ENCODE assay signal across 9 cellular contexts in the genomic region with DNA sequence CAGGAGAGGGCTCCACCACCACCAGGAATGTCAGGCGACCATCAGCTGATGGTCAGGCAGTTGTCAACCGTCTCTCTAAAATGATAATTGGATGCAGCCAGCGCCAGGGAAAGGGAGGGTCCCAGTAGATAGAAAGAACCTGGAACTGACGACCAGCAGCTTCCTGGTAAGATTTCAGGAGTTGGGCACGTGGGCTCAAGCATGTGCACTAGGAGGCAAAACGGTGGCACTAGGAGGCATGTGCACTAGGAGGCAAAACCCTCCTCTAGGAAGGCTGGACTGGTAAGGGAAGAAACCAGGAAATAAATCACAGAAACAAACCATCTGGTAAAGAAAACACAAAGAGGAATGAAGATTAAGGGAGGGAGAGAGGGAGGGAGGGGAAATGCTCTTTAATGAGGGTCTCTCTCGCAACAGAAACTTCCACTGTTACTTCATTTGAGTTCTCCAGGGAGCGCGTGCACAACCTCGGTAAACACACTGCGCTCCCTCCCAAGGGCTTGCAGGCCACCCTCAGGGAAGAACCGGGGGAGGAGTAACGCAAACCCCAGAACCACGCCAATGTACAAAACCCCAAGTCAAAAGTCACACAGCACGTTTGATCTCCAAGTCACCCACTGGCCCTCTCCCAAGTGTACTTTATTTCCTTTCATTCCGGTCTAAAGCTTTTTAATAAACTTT.
A peak's percentile ranks its signal among the peaks of the same experiment; 100 is the strongest.
DNase-seq lines count a peak whose midpoint lies in the region; TF ChIP-seq lines count a peak whose summit lies in the region.
"Had no signal": no experiment of that assay in that cellular context is flagged by ENCODE, and none has a peak within 500 bp of the region (broad histone marks: within the 10 kb centered on the region; RNA-seq: fewer than 3 reads in every experiment).

No MANE protein-coding gene starts in this region.

- DNase-seq in CD8-positive, alpha-beta memory T cell: no peak
- DNase-seq in SK-MEL-5 (ENCODE audit: low read depth, low spot score): peak; percentile 93
- peak; percentile 76 for DNase-seq in fibroblast of pulmonary artery (ENCODE audit: low read depth)
- DNase-seq in progenitor cell of endocrine pancreas (ENCODE audit: low spot score, unreplicated experiment): no peak
- DNase-seq in midbrain (lab: John Stamatoyannopoulos, UW): no peak
- no peak for DNase-seq in NAMALWA (ENCODE audit: low spot score)
- DNase-seq in GM19240 (ENCODE audit: insufficient read length, low spot score): no peak
- no peak for DNase-seq in HuH-7 (ENCODE audit: low spot score)
- DNase-seq: activated CD4-positive, alpha-beta T cell treated with anti-CD3 and anti-CD28 coated beads, Interleukin-2, amount 50 U/mL, for 1 hour had no signal

- H3K9me3 ChIP-seq in CD8-positive, alpha-beta memory T cell (ENCODE audit: low read length): no peaks in the 10 kb centered on the region

- CTCF ChIA-PET in CD8-positive, alpha-beta memory T cell (lab: Charles Lee): no interaction called here

- in situ Hi-C loops in SK-MEL-5 (cut with HindIII; ENCODE audit: low pct_unique_long_range_greater_than_20kb, low sequenced_read_pairs): no loop called here

- POLR2A ChIA-PET in CD8-positive, alpha-beta memory T cell (lab: Charles Lee): no interaction called here

- TF ChIP-seq CTCF in fibroblast of pulmonary artery (IDR thresholded peaks at IDR 0.05; ENCODE audit: low read length, missing control alignments): no peak
- no peak for TF ChIP-seq CTCF in progenitor cell of endocrine pancreas (IDR thresholded peaks at IDR 0.05; ENCODE audit: unreplicated experiment)

- H3K4me1 ChIP-seq in CD8-positive, alpha-beta memory T cell (ENCODE audit: insufficient read depth, low read length): peaks cover 6% of the 10 kb centered on the region

- peaks cover 0 to 19% (median 2%) of the 10 kb centered on the region in 3 donors for H3K36me3 Mint-ChIP-seq in CD8-positive, alpha-beta memory T cell
- peaks cover 4% of the 10 kb centered on the region for H3K36me3 Mint-ChIP-seq in progenitor cell of endocrine pancreas (ENCODE audit: insufficient read depth)

- H3K9me3 Mint-ChIP-seq in CD8-positive, alpha-beta memory T cell: no peaks in the 10 kb centered on the region
- H3K9me3 Mint-ChIP-seq in progenitor cell of endocrine pancreas (ENCODE audit: low read depth): no peaks in the 10 kb centered on the region

- H3K27me3 ChIP-seq in CD8-positive, alpha-beta memory T cell (ENCODE audit: insufficient read depth, low read length, poor library complexity, severe bottlenecking): no peaks in the 10 kb centered on the region

- H3K4me3 ChIP-seq in CD8-positive, alpha-beta memory T cell (ENCODE audit: low read length): no peak overlapping the region
- H3K4me3 ChIP-seq in fibroblast of pulmonary artery (replicated peaks; ENCODE audit: low read depth, low read length): no peak overlapping the region

- peak overlapping the region; percentile 64 for H3K27ac ChIP-seq in CD8-positive, alpha-beta memory T cell (ENCODE audit: low read depth, low read length)

- H3K4me1 Mint-ChIP-seq in CD8-positive, alpha-beta memory T cell: peaks cover 23 to 31% (median 29%) of the 10 kb centered on the region in 3 donors
- peaks cover 33% of the 10 kb centered on the region for H3K4me1 Mint-ChIP-seq in progenitor cell of endocrine pancreas (ENCODE audit: low read depth)

- peaks cover 0 to 3% of the 10 kb centered on the region in 2 donors for H3K27me3 Mint-ChIP-seq in CD8-positive, alpha-beta memory T cell
- peaks cover 38% of the 10 kb centered on the region for H3K27me3 Mint-ChIP-seq in progenitor cell of endocrine pancreas

- no peaks in the 10 kb centered on the region for H3K36me3 ChIP-seq in CD8-positive, alpha-beta memory T cell (ENCODE audit: insufficient read depth, low read length)

- peak overlapping the region in 4 of 8 donors; percentile 42 to 73 (median 68) for H3K27ac Mint-ChIP-seq in CD8-positive, alpha-beta memory T cell
- H3K27ac Mint-ChIP-seq in progenitor cell of endocrine pancreas: peak overlapping the region; percentile 57

- peak overlapping the region in 1 of 7 donors; percentile 49 for H3K4me3 Mint-ChIP-seq in CD8-positive, alpha-beta memory T cell
- H3K4me3 Mint-ChIP-seq in progenitor cell of endocrine pancreas (ENCODE audit: low read depth): no peak overlapping the region

Comparison
In these comparisons a context has a peak if more than half of its experiments do, and no peak if none do; other contexts are left out.
1. DNase-seq: peak in SK-MEL-5 (single experiment) and fibroblast of pulmonary artery (single experiment); none in CD8-positive, alpha-beta memory T cell (0 of 5), progenitor cell of endocrine pancreas (single experiment), midbrain (single experiment), NAMALWA (single experiment), GM19240 (single experiment) and HuH-7 (single experiment).